Comparison of ENCODE assay signal across 34 cellular contexts in genomic region chr14:94630396-94630795, GRCh38. TPM values are rescaled to one million over a fixed set of nuclear protein-coding genes. Genes with fewer than 3 reads are reported as not detected.
"Had no signal": no experiment of that assay in that cellular context is flagged by ENCODE, and none has a peak within 500 bp of the region (broad histone marks: within the 10 kb centered on the region; RNA-seq: fewer than 3 reads in every experiment).

No MANE protein-coding gene starts in this region.

- DNase-seq: activated B cell treated with CpG ODN at 0.5 μM for 24 hours; activated CD4-positive, alpha-beta memory T cell treated with anti-CD3 and anti-CD28 coated beads for 36 hours; activated CD4-positive, alpha-beta T cell treated with anti-CD3 and anti-CD28 coated beads for 4 hours; activated CD4-positive, alpha-beta T cell treated with anti-CD3 and anti-CD28 coated beads, Interleukin-2, amount 10 ng/mL, durations not matched to agents 24 days and 14 days; activated CD4-positive, alpha-beta T cell treated with anti-CD3 and anti-CD28 coated beads, Interleukin-2, amount 50 U/mL, for 1 hour; activated CD4-positive, alpha-beta T cell treated with anti-CD3 and anti-CD28 coated beads, Interleukin-2, amount 50 U/mL, for 4 hours; activated CD4-positive, CD25-positive, alpha-beta regulatory T cell treated with anti-CD3 and anti-CD28 coated beads, Interleukin-2, amount 50 U/mL, for 72 hours; activated CD8-positive, alpha-beta memory T cell treated with anti-CD3 and anti-CD28 coated beads, Interleukin-2, amount 50 U/mL, for 4 hours; activated CD8-positive, alpha-beta T cell treated with anti-CD3 and anti-CD28 coated beads for 36 hours; activated gamma-delta T cell treated with Interleukin-2 at 50 U/mL for 16 hours; activated naive CD4-positive, alpha-beta T cell; activated naive CD4-positive, alpha-beta T cell treated with anti-CD3 and anti-CD28 coated beads for 36 hours; activated naive CD4-positive, alpha-beta T cell treated with anti-CD3 and anti-CD28 coated beads, Interleukin-2, amount 50 U/mL, for 16 hours; activated naive CD8-positive, alpha-beta T cell treated with anti-CD3 and anti-CD28 coated beads for 36 hours; activated T-cell treated with anti-CD3 and anti-CD28 coated beads for 4 hours; activated T-cell treated with anti-CD3 and anti-CD28 coated beads, Interleukin-2, amount 50 U/mL, for 1 hour; activated T-cell treated with anti-CD3 and anti-CD28 coated beads, Interleukin-2, amount 50 U/mL, for 4 hours; activated T-cell treated with anti-CD3 and anti-CD28 coated beads, Interleukin-2, amount 50 U/mL, for 72 hours; adrenal gland; amniotic stem cell; body of pancreas; brain microvascular endothelial cell; central memory CD4-positive, alpha-beta T cell; T-helper 1 cell; T-helper 2 cell; T-helper 9 cell had no signal

- H3K27ac ChIP-seq: adrenal gland, body of pancreas, brain microvascular endothelial cell, breast epithelium, VCaP had no signal

- H3K4me3 ChIP-seq: adrenal gland, body of pancreas, breast epithelium had no signal

- H3K27me3 ChIP-seq: adrenal gland, body of pancreas, brain microvascular endothelial cell, breast epithelium had no signal

- FAIRE-seq: astrocyte, TTC549 had no signal

- H3K4me1 ChIP-seq: adrenal gland, body of pancreas, breast epithelium had no signal

- H3K36me3 ChIP-seq: adrenal gland, brain microvascular endothelial cell, breast epithelium had no signal

- H3K9me3 ChIP-seq: adrenal gland, body of pancreas, breast epithelium had no signal

- ATAC-seq: activated CD8-positive, alpha-beta T cell treated with anti-CD3 and anti-CD28 coated beads for 36 hours; activated naive CD4-positive, alpha-beta T cell treated with anti-CD3 and anti-CD28 coated beads, Interleukin-2, amount 50 U/mL, for 72 hours; activated T-cell treated with anti-CD3 and anti-CD28 coated beads, Interleukin-2, amount 50 U/mL, for 4 hours; activated T-cell treated with anti-CD3 and anti-CD28 coated beads, Interleukin-2, amount 50 U/mL, for 72 hours; activated T-helper 17 cell treated with anti-CD3 and anti-CD28 coated beads, Interleukin-2, amount 50 U/mL, for 72 hours; body of pancreas had no signal

RNA-seq across cellular contexts. Expression of gene SERPINA3, which starts 18.2 kb away (rescaled TPM):
- total RNA-seq: activated B cell treated with CpG ODN at 0.5 μM for 24 hours; activated CD4-positive, alpha-beta memory T cell treated with anti-CD3 and anti-CD28 coated beads for 36 hours; activated CD4-positive, alpha-beta T cell treated with anti-CD3 and anti-CD28 coated beads, Interleukin-2, amount 10 ng/mL, durations not matched to agents 24 days and 14 days; activated CD8-positive, alpha-beta memory T cell treated with anti-CD3 and anti-CD28 coated beads for 36 hours; activated CD8-positive, alpha-beta T cell treated with anti-CD3 and anti-CD28 coated beads for 36 hours; activated naive CD4-positive, alpha-beta T cell treated with anti-CD3 and anti-CD28 coated beads for 36 hours; activated naive CD4-positive, alpha-beta T cell treated with anti-CD3 and anti-CD28 coated beads, Interleukin-2, amount 50 U/mL, for 72 hours; activated naive CD8-positive, alpha-beta T cell treated with anti-CD3 and anti-CD28 coated beads for 36 hours; activated T-cell treated with anti-CD3 and anti-CD28 coated beads, Interleukin-2, amount 50 U/mL, for 72 hours; activated T-helper 1 cell treated with anti-CD3 and anti-CD28 coated beads, Interleukin-12 subunit alpha, Interleukin-12 subunit beta, Interleukin-2, Interleukin-4 antibody, amounts not matched to agents 30 ng/mL and 10 ng/mL and 1 ng/mL, durations not matched to agents 14 hours and 24 hours and 36 hours; activated T-helper 17 cell treated with anti-CD3 and anti-CD28 coated beads, Interleukin-2, amount 50 U/mL, for 72 hours had no signal

RNA-seq across cellular contexts. Expression of gene SERPINA5, which starts 49.2 kb away (rescaled TPM):
- total RNA-seq: activated B cell treated with CpG ODN at 0.5 μM for 24 hours; activated CD4-positive, alpha-beta memory T cell treated with anti-CD3 and anti-CD28 coated beads for 36 hours; activated CD4-positive, alpha-beta T cell treated with anti-CD3 and anti-CD28 coated beads, Interleukin-2, amount 10 ng/mL, durations not matched to agents 24 days and 14 days; activated CD8-positive, alpha-beta memory T cell treated with anti-CD3 and anti-CD28 coated beads for 36 hours; activated CD8-positive, alpha-beta T cell treated with anti-CD3 and anti-CD28 coated beads for 36 hours; activated naive CD4-positive, alpha-beta T cell treated with anti-CD3 and anti-CD28 coated beads for 36 hours; activated naive CD4-positive, alpha-beta T cell treated with anti-CD3 and anti-CD28 coated beads, Interleukin-2, amount 50 U/mL, for 72 hours; activated naive CD8-positive, alpha-beta T cell treated with anti-CD3 and anti-CD28 coated beads for 36 hours; activated T-cell treated with anti-CD3 and anti-CD28 coated beads, Interleukin-2, amount 50 U/mL, for 72 hours; activated T-helper 1 cell treated with anti-CD3 and anti-CD28 coated beads, Interleukin-12 subunit alpha, Interleukin-12 subunit beta, Interleukin-2, Interleukin-4 antibody, amounts not matched to agents 30 ng/mL and 10 ng/mL and 1 ng/mL, durations not matched to agents 14 hours and 24 hours and 36 hours; activated T-helper 17 cell treated with anti-CD3 and anti-CD28 coated beads, Interleukin-2, amount 50 U/mL, for 72 hours had no signal
